ENCODE assay signal across 8 cellular contexts in genomic region chr5:73625314-73625904, GRCh38. TPM values are rescaled to one million over a fixed set of nuclear protein-coding genes. Genes with fewer than 3 reads are reported as not detected.
DNase-seq lines count a peak whose midpoint lies in the region; FAIRE-seq and TF ChIP-seq lines count a peak whose summit lies in the region.

No MANE protein-coding gene starts in this region.

- peaks cover 65% of the 10 kb centered on the region for H3K27me3 Mint-ChIP-seq in activated CD4-positive, alpha-beta T cell treated with anti-CD3 and anti-CD28 coated beads, Interleukin-2, amount 10 ng/mL, durations not matched to agents 7 days and 5 days

- peak overlapping the region; percentile 40 for H3K4me3 ChIP-seq in parathyroid adenoma (ENCODE audit: low read depth, low read length)

- no peak for DNase-seq in activated CD4-positive, alpha-beta T cell treated with anti-CD3 and anti-CD28 coated beads, Interleukin-2, amount 10 ng/mL, durations not matched to agents 7 days and 5 days
- no peak for DNase-seq in activated CD4-positive, alpha-beta T cell treated with anti-CD3 and anti-CD28 coated beads for 48 hours
- DNase-seq in SW480 (ENCODE audit: low spot score), result peak; percentile 28
- DNase-seq in foreskin melanocyte, result peak; percentile 34
- DNase-seq in middle frontal gyrus (ENCODE audit: extremely low spot score, low spot score), result no peak
- no peak for DNase-seq in GM12891 (ENCODE audit: insufficient read length, low spot score)
- DNase-seq in frontal cortex (ENCODE audit: low spot score in 2 of 2), result no peak

- H3K4me2 ChIP-seq in parathyroid adenoma (ENCODE audit: low read length), result peak overlapping the region; percentile 56

- peaks cover 3% of the 10 kb centered on the region for H3K4me1 Mint-ChIP-seq in activated CD4-positive, alpha-beta T cell treated with anti-CD3 and anti-CD28 coated beads, Interleukin-2, amount 10 ng/mL, durations not matched to agents 7 days and 5 days

- no peak overlapping the region for H3K9ac ChIP-seq in parathyroid adenoma

- no peak for TF ChIP-seq POLR2A in GM12891 (IDR thresholded peaks at IDR 0.05; ENCODE audit: low read depth, low read length)

- no peak for TF ChIP-seq CTCF in parathyroid adenoma (IDR thresholded peaks at IDR 0.05)

- no peaks in the 10 kb centered on the region for H3K9me3 Mint-ChIP-seq in activated CD4-positive, alpha-beta T cell treated with anti-CD3 and anti-CD28 coated beads, Interleukin-2, amount 10 ng/mL, durations not matched to agents 7 days and 5 days

- no peaks in the 10 kb centered on the region for H3K79me2 ChIP-seq in parathyroid adenoma

- no peaks in the 10 kb centered on the region for H3K36me3 ChIP-seq in parathyroid adenoma (ENCODE audit: control insufficient read depth, insufficient read depth, low read length)

- no peak for FAIRE-seq in GM12891 (lab: Jason Lieb, UNC)
- FAIRE-seq in frontal cortex (lab: Jason Lieb, UNC), result no peak

- H3K4me3 Mint-ChIP-seq in activated CD4-positive, alpha-beta T cell treated with anti-CD3 and anti-CD28 coated beads, Interleukin-2, amount 10 ng/mL, durations not matched to agents 7 days and 5 days, result peak overlapping the region; percentile 49

- H3K27ac ChIP-seq in parathyroid adenoma, result no peak overlapping the region

- CTCF ChIA-PET in activated CD4-positive, alpha-beta T cell treated with anti-CD3 and anti-CD28 coated beads, Interleukin-2, amount 10 ng/mL, durations not matched to agents 7 days and 5 days (lab: Charles Lee), result no interaction called here

- no peak overlapping the region for H3K27ac Mint-ChIP-seq in activated CD4-positive, alpha-beta T cell treated with anti-CD3 and anti-CD28 coated beads, Interleukin-2, amount 10 ng/mL, durations not matched to agents 7 days and 5 days

- no peaks in the 10 kb centered on the region for H3K9me3 ChIP-seq in parathyroid adenoma (ENCODE audit: control insufficient read depth, low read length)

- POLR2A ChIA-PET in activated CD4-positive, alpha-beta T cell treated with anti-CD3 and anti-CD28 coated beads, Interleukin-2, amount 10 ng/mL, durations not matched to agents 7 days and 5 days (lab: Charles Lee), result no interaction called here

- H3K36me3 Mint-ChIP-seq in activated CD4-positive, alpha-beta T cell treated with anti-CD3 and anti-CD28 coated beads, Interleukin-2, amount 10 ng/mL, durations not matched to agents 7 days and 5 days (ENCODE audit: low read depth), result no peaks in the 10 kb centered on the region

- peaks cover 3% of the 10 kb centered on the region for H3K4me1 ChIP-seq in parathyroid adenoma

- no peaks in the 10 kb centered on the region for H3K27me3 ChIP-seq in parathyroid adenoma (ENCODE audit: control insufficient read depth, insufficient read depth, low read length)

- peak overlapping the region; percentile 88 for H2AFZ ChIP-seq in parathyroid adenoma

TF ChIP-seq in GM12891, 5 proteins besides CTCF, POLR2A, EP300 and RAD21:
- TF ChIP-seq POU2F2 (IDR thresholded peaks at IDR 0.05; ENCODE audit: low read depth, low read length) (no peak), PAX5 (IDR thresholded peaks at IDR 0.05; ENCODE audit: insufficient read depth, low read length, severe bottlenecking) (no peak), SPI1 (IDR thresholded peaks at IDR 0.05; ENCODE audit: low read depth, low read length) (no peak), TAF1 (IDR thresholded peaks at IDR 0.05; ENCODE audit: low read depth, low read length) (no peak), POLR2AphosphoS5 (IDR thresholded peaks at IDR 0.05; ENCODE audit: low read depth, low read length) (no peak)

RNA-seq across cellular contexts. Expression of gene ARHGEF28, which starts 0.6 kb away (rescaled TPM):
- not detected for total RNA-seq in activated CD4-positive, alpha-beta T cell treated with anti-CD3 and anti-CD28 coated beads, Interleukin-2, amount 10 ng/mL, durations not matched to agents 7 days and 5 days
- polyA plus RNA-seq in GM12891 (2012; ENCODE audit: low read depth, missing spikeins), result 0.54 TPM
- total RNA-seq in frontal cortex, result 6.1 TPM

RNA-seq across cellular contexts. Expression of gene UTP15, which starts 59.9 kb away (rescaled TPM):
- total RNA-seq in activated CD4-positive, alpha-beta T cell treated with anti-CD3 and anti-CD28 coated beads, Interleukin-2, amount 10 ng/mL, durations not matched to agents 7 days and 5 days, result 10 to 100 TPM; 21.2 to 23.7 TPM
- polyA plus RNA-seq in GM12891 (2012; ENCODE audit: low read depth, missing spikeins), result 14.7 TPM
- total RNA-seq in frontal cortex, result 31.4 TPM

RNA-seq across cellular contexts. Expression of gene ANKRA2, which starts 60.0 kb away (rescaled TPM):
- total RNA-seq in activated CD4-positive, alpha-beta T cell treated with anti-CD3 and anti-CD28 coated beads, Interleukin-2, amount 10 ng/mL, durations not matched to agents 7 days and 5 days, result 10 to 100 TPM; 19.0 to 19.3 TPM
- polyA plus RNA-seq in GM12891 (2012; ENCODE audit: low read depth, missing spikeins), result 14.1 TPM
- total RNA-seq in frontal cortex, result 38.7 TPM

Comparison
In these comparisons a context has a peak if more than half of its experiments do, and no peak if none do; other contexts are left out.
1. DNase-seq: peak in SW480 (single experiment) and foreskin melanocyte (single experiment); none in activated CD4-positive, alpha-beta T cell treated with anti-CD3 and anti-CD28 coated beads, Interleukin-2, amount 10 ng/mL, durations not matched to agents 7 days and 5 days (single experiment), activated CD4-positive, alpha-beta T cell treated with anti-CD3 and anti-CD28 coated beads for 48 hours (single experiment), middle frontal gyrus (single experiment), GM12891 (single experiment) and frontal cortex (0 of 2).